Comparison of ENCODE assay signal across 13 cellular contexts in the genomic region with DNA sequence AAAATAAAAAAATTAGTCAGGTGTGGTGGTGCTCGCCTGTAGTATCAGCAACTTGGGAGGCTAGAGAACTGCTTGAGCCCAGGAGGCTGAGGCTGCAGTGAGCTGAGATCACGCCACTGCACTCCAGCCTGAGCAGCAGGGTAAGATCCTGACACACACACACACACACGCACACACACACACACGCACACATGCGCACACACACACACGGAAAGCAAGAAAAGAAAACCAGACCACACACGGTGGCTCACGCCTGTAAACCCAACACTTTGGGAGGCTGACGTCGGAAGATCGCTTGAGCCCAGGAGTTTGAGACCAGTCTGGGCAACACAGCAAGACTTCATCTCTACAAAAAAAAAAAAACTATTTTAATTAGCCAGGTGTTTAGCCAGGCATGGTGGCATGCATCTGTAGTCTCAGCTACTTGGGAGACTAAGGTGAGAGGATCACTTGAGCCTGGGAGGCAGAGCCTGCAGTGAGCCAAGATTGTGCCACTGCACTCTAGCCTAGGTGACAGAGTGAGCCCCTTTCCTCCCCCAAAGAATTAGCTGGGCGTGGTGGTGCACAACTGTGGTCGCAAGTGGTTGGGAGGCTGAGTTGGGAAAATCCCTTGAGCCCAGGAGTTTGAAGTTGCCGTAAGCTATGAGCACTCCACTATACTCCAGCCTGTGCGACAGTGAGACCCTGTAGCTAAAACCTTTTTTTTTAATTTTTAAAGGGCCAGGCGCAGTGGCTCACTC.
"Had no signal": no experiment of that assay in that cellular context is flagged by ENCODE, and none has a peak within 500 bp of the region (broad histone marks: within the 10 kb centered on the region; RNA-seq: fewer than 3 reads in every experiment).

No MANE protein-coding gene starts in this region.

- ATAC-seq: psoas muscle had no signal

- H3K4me3 ChIP-seq: psoas muscle had no signal

- H3K27ac Mint-ChIP-seq: activated T-helper 2 cell treated with anti-CD3 and anti-CD28 coated beads, Interferon-gamma antibody, Interleukin-2, Interleukin-4, amounts not matched to agents 10 μg/mL and 5 μg/mL and 100 μg/mL, durations not matched to agents 14 hours and 24 hours and 36 hours; dendritic cell treated with granulocyte-macrophage colony-stimulating factor and Interleukin-4, amounts not matched to agents 40 ng/mL and 50 ng/mL, for 4 days; nephron; type B pancreatic cell had no signal

- DNase-seq: activated CD4-positive, alpha-beta T cell treated with anti-CD3 and anti-CD28 coated beads for 48 hours; activated CD8-positive, alpha-beta memory T cell treated with anti-CD3 and anti-CD28 coated beads for 24 hours; activated naive CD4-positive, alpha-beta T cell treated with anti-CD3 and anti-CD28 coated beads, Interleukin-2, amount 50 U/mL, for 16 hours; mesendoderm; psoas muscle; stimulated activated CD4-positive, alpha-beta T cell treated with anti-CD3 and anti-CD28 coated beads, Interleukin-15, amount 100 ng/mL, for 24 hours; stimulated activated CD4-positive, alpha-beta T cell treated with anti-CD3 and anti-CD28 coated beads, Interleukin-4, amount 100 ng/mL, for 24 hours had no signal

- H3K9me3 ChIP-seq: psoas muscle had no signal

- H3K4me3 Mint-ChIP-seq: brain; central memory CD8-positive, alpha-beta T cell; dendritic cell treated with granulocyte-macrophage colony-stimulating factor and Interleukin-4, amounts not matched to agents 40 ng/mL and 50 ng/mL, for 4 days; nephron; type B pancreatic cell had no signal

- H3K9me3 Mint-ChIP-seq: activated T-helper 2 cell treated with anti-CD3 and anti-CD28 coated beads, Interferon-gamma antibody, Interleukin-2, Interleukin-4, amounts not matched to agents 10 μg/mL and 5 μg/mL and 100 μg/mL, durations not matched to agents 14 hours and 24 hours and 36 hours; brain; central memory CD8-positive, alpha-beta T cell; dendritic cell treated with granulocyte-macrophage colony-stimulating factor and Interleukin-4, amounts not matched to agents 40 ng/mL and 50 ng/mL, for 4 days; nephron; type B pancreatic cell had no signal

- H3K27me3 Mint-ChIP-seq: brain; central memory CD8-positive, alpha-beta T cell; dendritic cell treated with granulocyte-macrophage colony-stimulating factor and Interleukin-4, amounts not matched to agents 40 ng/mL and 50 ng/mL, for 4 days; type B pancreatic cell had no signal

- H3K27ac ChIP-seq: psoas muscle had no signal

- H3K4me1 Mint-ChIP-seq: brain, nephron had no signal
